ENCODE assay signal across 2 cellular contexts in the genomic region with DNA sequence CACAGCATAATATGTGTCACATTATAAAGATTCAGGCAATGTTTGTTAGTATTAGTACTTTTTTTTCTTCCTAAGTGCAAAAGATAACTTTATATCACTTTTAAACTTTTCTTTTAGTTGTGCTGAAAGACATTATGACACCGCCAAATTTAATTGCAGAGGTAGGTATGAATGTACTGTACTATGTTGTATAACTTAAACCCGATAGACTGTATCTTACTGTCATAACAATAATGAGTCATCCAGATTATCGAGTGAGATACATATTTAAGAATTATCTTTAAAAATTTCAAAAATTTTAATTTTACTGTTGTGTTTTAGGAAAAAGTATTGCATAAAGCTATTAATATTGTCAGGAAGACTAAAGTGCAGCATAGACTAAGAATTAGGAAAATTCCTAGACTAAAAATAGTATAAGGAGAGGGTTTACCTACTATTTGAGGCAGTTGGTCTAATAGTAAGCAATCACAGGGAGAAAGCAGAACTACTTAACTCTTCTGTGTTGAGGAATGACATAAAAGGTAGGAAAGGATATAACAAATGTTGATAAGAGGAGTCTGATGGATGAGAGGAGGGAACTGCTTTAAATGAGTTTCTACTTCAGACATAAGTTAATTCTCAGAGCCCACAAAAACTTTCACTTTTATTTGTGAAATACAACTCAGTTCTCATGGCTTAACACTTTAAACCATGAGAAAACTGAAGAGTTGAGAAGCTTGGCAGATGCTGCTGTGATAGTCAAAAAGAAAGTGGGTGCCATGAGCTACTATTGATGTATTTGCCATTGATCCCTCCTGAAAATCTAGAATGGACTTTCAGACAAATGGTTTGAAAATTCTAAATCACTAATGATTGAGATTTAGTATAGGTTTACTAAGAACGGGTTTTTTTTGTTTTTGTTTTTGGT.
TF ChIP-seq lines count a peak whose summit lies in the region.

No MANE protein-coding gene starts in this region.

TF ChIP-seq in HEK293, 187 proteins besides CTCF, POLR2A, EP300 and RAD21:
- TF ChIP-seq ZNF670 (tag by site-specific recombination; IDR thresholded peaks at IDR 0.05; ENCODE audit: low read depth), result no peak
- 0 out of 2 replicates have a peak, but pooled peaks have one; percentile 5 for TF ChIP-seq PRDM1 (tag by site-specific recombination; IDR thresholded peaks at IDR 0.05)

TF ChIP-seq in GM12878, 131 proteins besides CTCF, POLR2A, EP300 and RAD21 (continues in another document):
- TF ChIP-seq, protein P1, sequence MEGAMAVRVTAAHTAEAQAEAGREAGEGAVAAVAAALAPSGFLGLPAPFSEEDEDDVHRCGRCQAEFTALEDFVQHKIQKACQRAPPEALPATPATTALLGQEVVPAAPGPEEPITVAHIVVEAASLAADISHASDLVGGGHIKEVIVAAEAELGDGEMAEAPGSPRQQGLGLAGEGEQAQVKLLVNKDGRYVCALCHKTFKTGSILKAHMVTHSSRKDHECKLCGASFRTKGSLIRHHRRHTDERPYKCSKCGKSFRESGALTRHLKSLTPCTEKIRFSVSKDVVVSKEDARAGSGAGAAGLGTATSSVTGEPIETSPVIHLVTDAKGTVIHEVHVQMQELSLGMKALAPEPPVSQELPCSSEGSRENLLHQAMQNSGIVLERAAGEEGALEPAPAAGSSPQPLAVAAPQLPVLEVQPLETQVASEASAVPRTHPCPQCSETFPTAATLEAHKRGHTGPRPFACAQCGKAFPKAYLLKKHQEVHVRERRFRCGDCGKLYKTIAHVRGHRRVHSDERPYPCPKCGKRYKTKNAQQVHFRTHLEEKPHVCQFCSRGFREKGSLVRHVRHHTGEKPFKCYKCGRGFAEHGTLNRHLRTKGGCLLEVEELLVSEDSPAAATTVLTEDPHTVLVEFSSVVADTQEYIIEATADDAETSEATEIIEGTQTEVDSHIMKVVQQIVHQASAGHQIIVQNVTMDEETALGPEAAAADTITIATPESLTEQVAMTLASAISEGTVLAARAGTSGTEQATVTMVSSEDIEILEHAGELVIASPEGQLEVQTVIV (IDR thresholded peaks at IDR 0.05; ENCODE audit: borderline replicate concordance, partially characterized antibody), result no peak
- TF ChIP-seq, protein P2, sequence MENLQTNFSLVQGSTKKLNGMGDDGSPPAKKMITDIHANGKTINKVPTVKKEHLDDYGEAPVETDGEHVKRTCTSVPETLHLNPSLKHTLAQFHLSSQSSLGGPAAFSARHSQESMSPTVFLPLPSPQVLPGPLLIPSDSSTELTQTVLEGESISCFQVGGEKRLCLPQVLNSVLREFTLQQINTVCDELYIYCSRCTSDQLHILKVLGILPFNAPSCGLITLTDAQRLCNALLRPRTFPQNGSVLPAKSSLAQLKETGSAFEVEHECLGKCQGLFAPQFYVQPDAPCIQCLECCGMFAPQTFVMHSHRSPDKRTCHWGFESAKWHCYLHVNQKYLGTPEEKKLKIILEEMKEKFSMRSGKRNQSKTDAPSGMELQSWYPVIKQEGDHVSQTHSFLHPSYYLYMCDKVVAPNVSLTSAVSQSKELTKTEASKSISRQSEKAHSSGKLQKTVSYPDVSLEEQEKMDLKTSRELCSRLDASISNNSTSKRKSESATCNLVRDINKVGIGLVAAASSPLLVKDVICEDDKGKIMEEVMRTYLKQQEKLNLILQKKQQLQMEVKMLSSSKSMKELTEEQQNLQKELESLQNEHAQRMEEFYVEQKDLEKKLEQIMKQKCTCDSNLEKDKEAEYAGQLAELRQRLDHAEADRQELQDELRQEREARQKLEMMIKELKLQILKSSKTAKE (IDR thresholded peaks at IDR 0.05; ENCODE audit: low read depth, poor library complexity, severe bottlenecking), result peak; percentile 59
- TF ChIP-seq ZNF24 (IDR thresholded peaks at IDR 0.05) (0 out of 2 replicates have a peak, but pooled peaks have one; percentile 8), RB1 (IDR thresholded peaks at IDR 0.05; ENCODE audit: borderline replicate concordance) (no peak), RCOR1 (conservative IDR thresholded peaks at IDR 0.05; ENCODE audit: low read depth, low read length) (no peak), ESRRA (IDR thresholded peaks at IDR 0.05; ENCODE audit: low read length) (no peak), DPF2 (IDR thresholded peaks at IDR 0.05) (0 out of 2 replicates have a peak, but pooled peaks have one; percentile 27), JUNB (IDR thresholded peaks at IDR 0.05) (peak; percentile 71), IRF4 (IDR thresholded peaks at IDR 0.05; ENCODE audit: low read depth, low read length) (peak; percentile 61; the same call in 1 of the 2 replicates), RUNX3 (IDR thresholded peaks at IDR 0.05; ENCODE audit: low read length) (peak; percentile 43; the same call in 1 of the 2 replicates), MEF2B (IDR thresholded peaks at IDR 0.05; ENCODE audit: partially characterized antibody, poor library complexity, severe bottlenecking) (peak; percentile 50), CBX5 (IDR thresholded peaks at IDR 0.05; ENCODE audit: low read depth) (no peak), BCL11A (IDR thresholded peaks at IDR 0.05; ENCODE audit: low read depth, low read length) (peak; percentile 16; the same call in 1 of the 2 replicates), EGR1 (IDR thresholded peaks at IDR 0.05; ENCODE audit: borderline replicate concordance in 1 of 2, low read depth in 2 of 2, low read length in 2 of 2) (no peak), SUZ12 (IDR thresholded peaks at IDR 0.05; ENCODE audit: unreplicated experiment) (no peak), ZNF274 (IDR thresholded peaks at IDR 0.05; ENCODE audit: insufficient read depth, insufficient read length) (no peak), BRCA1 (IDR thresholded peaks at IDR 0.05; ENCODE audit: low read depth, low read length) (no peak), NFIC (IDR thresholded peaks at IDR 0.05; ENCODE audit: low read depth, low read length) (peak; percentile 44; the same call in 1 of the 2 replicates), TARDBP (IDR thresholded peaks at IDR 0.05; ENCODE audit: borderline replicate concordance) (no peak), TCF12 (IDR thresholded peaks at IDR 0.05; ENCODE audit: low read depth, low read length) (0 out of 2 replicates have a peak, but pooled peaks have one; percentile 15), TCF7 (IDR thresholded peaks at IDR 0.05; ENCODE audit: borderline replicate concordance) (no peak)
- TF ChIP-seq, protein P3, sequence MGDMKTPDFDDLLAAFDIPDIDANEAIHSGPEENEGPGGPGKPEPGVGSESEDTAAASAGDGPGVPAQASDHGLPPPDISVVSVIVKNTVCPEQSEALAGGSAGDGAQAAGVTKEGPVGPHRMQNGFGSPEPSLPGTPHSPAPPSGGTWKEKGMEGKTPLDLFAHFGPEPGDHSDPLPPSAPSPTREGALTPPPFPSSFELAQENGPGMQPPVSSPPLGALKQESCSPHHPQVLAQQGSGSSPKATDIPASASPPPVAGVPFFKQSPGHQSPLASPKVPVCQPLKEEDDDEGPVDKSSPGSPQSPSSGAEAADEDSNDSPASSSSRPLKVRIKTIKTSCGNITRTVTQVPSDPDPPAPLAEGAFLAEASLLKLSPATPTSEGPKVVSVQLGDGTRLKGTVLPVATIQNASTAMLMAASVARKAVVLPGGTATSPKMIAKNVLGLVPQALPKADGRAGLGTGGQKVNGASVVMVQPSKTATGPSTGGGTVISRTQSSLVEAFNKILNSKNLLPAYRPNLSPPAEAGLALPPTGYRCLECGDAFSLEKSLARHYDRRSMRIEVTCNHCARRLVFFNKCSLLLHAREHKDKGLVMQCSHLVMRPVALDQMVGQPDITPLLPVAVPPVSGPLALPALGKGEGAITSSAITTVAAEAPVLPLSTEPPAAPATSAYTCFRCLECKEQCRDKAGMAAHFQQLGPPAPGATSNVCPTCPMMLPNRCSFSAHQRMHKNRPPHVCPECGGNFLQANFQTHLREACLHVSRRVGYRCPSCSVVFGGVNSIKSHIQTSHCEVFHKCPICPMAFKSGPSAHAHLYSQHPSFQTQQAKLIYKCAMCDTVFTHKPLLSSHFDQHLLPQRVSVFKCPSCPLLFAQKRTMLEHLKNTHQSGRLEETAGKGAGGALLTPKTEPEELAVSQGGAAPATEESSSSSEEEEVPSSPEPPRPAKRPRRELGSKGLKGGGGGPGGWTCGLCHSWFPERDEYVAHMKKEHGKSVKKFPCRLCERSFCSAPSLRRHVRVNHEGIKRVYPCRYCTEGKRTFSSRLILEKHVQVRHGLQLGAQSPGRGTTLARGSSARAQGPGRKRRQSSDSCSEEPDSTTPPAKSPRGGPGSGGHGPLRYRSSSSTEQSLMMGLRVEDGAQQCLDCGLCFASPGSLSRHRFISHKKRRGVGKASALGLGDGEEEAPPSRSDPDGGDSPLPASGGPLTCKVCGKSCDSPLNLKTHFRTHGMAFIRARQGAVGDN (IDR thresholded peaks at IDR 0.05), result 0 out of 2 replicates have a peak, but pooled peaks have one; percentile 25
- TF ChIP-seq, protein P4, sequence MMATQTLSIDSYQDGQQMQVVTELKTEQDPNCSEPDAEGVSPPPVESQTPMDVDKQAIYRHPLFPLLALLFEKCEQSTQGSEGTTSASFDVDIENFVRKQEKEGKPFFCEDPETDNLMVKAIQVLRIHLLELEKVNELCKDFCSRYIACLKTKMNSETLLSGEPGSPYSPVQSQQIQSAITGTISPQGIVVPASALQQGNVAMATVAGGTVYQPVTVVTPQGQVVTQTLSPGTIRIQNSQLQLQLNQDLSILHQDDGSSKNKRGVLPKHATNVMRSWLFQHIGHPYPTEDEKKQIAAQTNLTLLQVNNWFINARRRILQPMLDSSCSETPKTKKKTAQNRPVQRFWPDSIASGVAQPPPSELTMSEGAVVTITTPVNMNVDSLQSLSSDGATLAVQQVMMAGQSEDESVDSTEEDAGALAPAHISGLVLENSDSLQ (IDR thresholded peaks at IDR 0.05), result no peak
- TF ChIP-seq, protein P5, sequence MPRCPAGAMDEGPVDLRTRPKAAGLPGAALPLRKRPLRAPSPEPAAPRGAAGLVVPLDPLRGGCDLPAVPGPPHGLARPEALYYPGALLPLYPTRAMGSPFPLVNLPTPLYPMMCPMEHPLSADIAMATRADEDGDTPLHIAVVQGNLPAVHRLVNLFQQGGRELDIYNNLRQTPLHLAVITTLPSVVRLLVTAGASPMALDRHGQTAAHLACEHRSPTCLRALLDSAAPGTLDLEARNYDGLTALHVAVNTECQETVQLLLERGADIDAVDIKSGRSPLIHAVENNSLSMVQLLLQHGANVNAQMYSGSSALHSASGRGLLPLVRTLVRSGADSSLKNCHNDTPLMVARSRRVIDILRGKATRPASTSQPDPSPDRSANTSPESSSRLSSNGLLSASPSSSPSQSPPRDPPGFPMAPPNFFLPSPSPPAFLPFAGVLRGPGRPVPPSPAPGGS (IDR thresholded peaks at IDR 0.05; ENCODE audit: borderline replicate concordance, insufficient read depth, low read depth, low read length, poor library complexity, severe bottlenecking), result peak; percentile 67
- TF ChIP-seq, protein P6, sequence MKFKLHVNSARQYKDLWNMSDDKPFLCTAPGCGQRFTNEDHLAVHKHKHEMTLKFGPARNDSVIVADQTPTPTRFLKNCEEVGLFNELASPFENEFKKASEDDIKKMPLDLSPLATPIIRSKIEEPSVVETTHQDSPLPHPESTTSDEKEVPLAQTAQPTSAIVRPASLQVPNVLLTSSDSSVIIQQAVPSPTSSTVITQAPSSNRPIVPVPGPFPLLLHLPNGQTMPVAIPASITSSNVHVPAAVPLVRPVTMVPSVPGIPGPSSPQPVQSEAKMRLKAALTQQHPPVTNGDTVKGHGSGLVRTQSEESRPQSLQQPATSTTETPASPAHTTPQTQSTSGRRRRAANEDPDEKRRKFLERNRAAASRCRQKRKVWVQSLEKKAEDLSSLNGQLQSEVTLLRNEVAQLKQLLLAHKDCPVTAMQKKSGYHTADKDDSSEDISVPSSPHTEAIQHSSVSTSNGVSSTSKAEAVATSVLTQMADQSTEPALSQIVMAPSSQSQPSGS (IDR thresholded peaks at IDR 0.05; ENCODE audit: low read length), result peak; percentile 69
- TF ChIP-seq, protein P7, sequence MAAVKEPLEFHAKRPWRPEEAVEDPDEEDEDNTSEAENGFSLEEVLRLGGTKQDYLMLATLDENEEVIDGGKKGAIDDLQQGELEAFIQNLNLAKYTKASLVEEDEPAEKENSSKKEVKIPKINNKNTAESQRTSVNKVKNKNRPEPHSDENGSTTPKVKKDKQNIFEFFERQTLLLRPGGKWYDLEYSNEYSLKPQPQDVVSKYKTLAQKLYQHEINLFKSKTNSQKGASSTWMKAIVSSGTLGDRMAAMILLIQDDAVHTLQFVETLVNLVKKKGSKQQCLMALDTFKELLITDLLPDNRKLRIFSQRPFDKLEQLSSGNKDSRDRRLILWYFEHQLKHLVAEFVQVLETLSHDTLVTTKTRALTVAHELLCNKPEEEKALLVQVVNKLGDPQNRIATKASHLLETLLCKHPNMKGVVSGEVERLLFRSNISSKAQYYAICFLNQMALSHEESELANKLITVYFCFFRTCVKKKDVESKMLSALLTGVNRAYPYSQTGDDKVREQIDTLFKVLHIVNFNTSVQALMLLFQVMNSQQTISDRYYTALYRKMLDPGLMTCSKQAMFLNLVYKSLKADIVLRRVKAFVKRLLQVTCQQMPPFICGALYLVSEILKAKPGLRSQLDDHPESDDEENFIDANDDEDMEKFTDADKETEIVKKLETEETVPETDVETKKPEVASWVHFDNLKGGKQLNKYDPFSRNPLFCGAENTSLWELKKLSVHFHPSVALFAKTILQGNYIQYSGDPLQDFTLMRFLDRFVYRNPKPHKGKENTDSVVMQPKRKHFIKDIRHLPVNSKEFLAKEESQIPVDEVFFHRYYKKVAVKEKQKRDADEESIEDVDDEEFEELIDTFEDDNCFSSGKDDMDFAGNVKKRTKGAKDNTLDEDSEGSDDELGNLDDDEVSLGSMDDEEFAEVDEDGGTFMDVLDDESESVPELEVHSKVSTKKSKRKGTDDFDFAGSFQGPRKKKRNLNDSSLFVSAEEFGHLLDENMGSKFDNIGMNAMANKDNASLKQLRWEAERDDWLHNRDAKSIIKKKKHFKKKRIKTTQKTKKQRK (IDR thresholded peaks at IDR 0.05; ENCODE audit: low read depth, low read length), result no peak
